Comparison of ENCODE assay signal across 7 cellular contexts in genomic region chr10:87742992-87743610, GRCh38.
DNase-seq lines count a peak whose midpoint lies in the region; ATAC-seq and TF ChIP-seq lines count a peak whose summit lies in the region.
"Not testable (repeated sequence)": the region's sequence is repeated elsewhere in the genome, so short reads cannot be mapped to it uniquely, and the experiment has no call there.

No MANE protein-coding gene starts in this region.

- H3K9me3 Mint-ChIP-seq in activated CD4-positive, alpha-beta T cell treated with anti-CD3 and anti-CD28 coated beads, Interleukin-2, amount 10 ng/mL, durations not matched to agents 24 days and 14 days, result not testable (repeated sequence)

- ATAC-seq in left lung, result peak; percentile 48

- not testable (repeated sequence) for H4K91ac ChIP-seq in trophoblast cell (ENCODE audit: low read depth, low read length)

- not testable (repeated sequence) for H2AFZ ChIP-seq in trophoblast cell (ENCODE audit: insufficient read depth, low read length, poor library complexity)

- not testable (repeated sequence) for H3K4me3 Mint-ChIP-seq in activated CD4-positive, alpha-beta T cell treated with anti-CD3 and anti-CD28 coated beads, Interleukin-2, amount 10 ng/mL, durations not matched to agents 24 days and 14 days

- not testable (repeated sequence) for H4K12ac ChIP-seq in trophoblast cell (ENCODE audit: low read depth, low read length)

- whole genome bisulfite sequencing in trophoblast cell (ENCODE audit: extremely low coverage, insufficient coverage, insufficient read length), result no CpG with 5 or more reads among the region's 18 CpGs

- H3K23ac ChIP-seq in trophoblast cell (ENCODE audit: low read length), result not testable (repeated sequence)

- H3K9ac ChIP-seq in trophoblast cell (ENCODE audit: low read length), result not testable (repeated sequence)

- not testable (repeated sequence) for H3K18ac ChIP-seq in trophoblast cell (ENCODE audit: low read length)

- not testable (repeated sequence) for H3K79me1 ChIP-seq in trophoblast cell (ENCODE audit: low read length)

- H3K36me3 ChIP-seq in left lung, result peaks cover 0 to 51% of the 10 kb centered on the region in 2 donors
- H3K36me3 ChIP-seq in trophoblast cell (ENCODE audit: control insufficient read depth in 1 of 2, insufficient read depth in 2 of 2, low read length in 2 of 2), result not testable (repeated sequence)

- not testable (repeated sequence) for H3K4me2 ChIP-seq in trophoblast cell (ENCODE audit: low read length)

- H4K8ac ChIP-seq in trophoblast cell (ENCODE audit: low read depth, low read length), result not testable (repeated sequence)

- not testable (repeated sequence) for H3K27me3 ChIP-seq in left lung; trophoblast cell (ENCODE audit: insufficient read depth, low read length)

- H3K27ac Mint-ChIP-seq in activated CD4-positive, alpha-beta T cell treated with anti-CD3 and anti-CD28 coated beads, Interleukin-2, amount 10 ng/mL, durations not matched to agents 24 days and 14 days, result not testable (repeated sequence)

- DNase-seq in DMS53 (lab: John Stamatoyannopoulos, UW), result peak; percentile 9
- DNase-seq in KBM-7, result peak; percentile 25
- DNase-seq in NOMO-1 treated with dmso at 0.1 percent for 144 hours (lab: John Stamatoyannopoulos, UW; ENCODE audit: unreplicated experiment), result peak; percentile 3
- DNase-seq in activated CD4-positive, alpha-beta T cell treated with anti-CD3 and anti-CD28 coated beads, Interleukin-2, amount 10 ng/mL, durations not matched to agents 24 days and 14 days, result peak; percentile 43
- peak; percentile 24 for DNase-seq in fibroblast of gingiva (ENCODE audit: low read depth)
- peak; percentile 72 to 78 for DNase-seq in left lung
- DNase-seq in trophoblast cell, result peak; percentile 21 to 64

- not testable (repeated sequence) for H2BK12ac ChIP-seq in trophoblast cell (ENCODE audit: low read length)

- H3K14ac ChIP-seq in trophoblast cell (ENCODE audit: low read length), result not testable (repeated sequence)

- in situ Hi-C loops in KBM-7 (cut with MboI; ENCODE audit: low pct_unique_long_range_greater_than_20kb, low sequenced_read_pairs), result not testable (repeated sequence)

- not testable (repeated sequence) for H2BK120ac ChIP-seq in trophoblast cell (ENCODE audit: insufficient read depth, low read length, poor library complexity)

- H3K27ac ChIP-seq in left lung, result peak overlapping the region in 1 of 2 donors; percentile 24
- not testable (repeated sequence) for H3K27ac ChIP-seq in trophoblast cell (ENCODE audit: low read depth, low read length)

- not testable (repeated sequence) for H2AK5ac ChIP-seq in trophoblast cell (ENCODE audit: low read length)

- H3K36me3 Mint-ChIP-seq in activated CD4-positive, alpha-beta T cell treated with anti-CD3 and anti-CD28 coated beads, Interleukin-2, amount 10 ng/mL, durations not matched to agents 24 days and 14 days (ENCODE audit: low read depth), result not testable (repeated sequence)

- H3K79me2 ChIP-seq in trophoblast cell (ENCODE audit: control insufficient read depth, insufficient read depth, low read length, poor library complexity), result not testable (repeated sequence)

- H2BK5ac ChIP-seq in trophoblast cell (ENCODE audit: low read depth, low read length, poor library complexity), result not testable (repeated sequence)

- not testable (repeated sequence) for H3K4me1 Mint-ChIP-seq in activated CD4-positive, alpha-beta T cell treated with anti-CD3 and anti-CD28 coated beads, Interleukin-2, amount 10 ng/mL, durations not matched to agents 24 days and 14 days

- intact Hi-C loops in activated CD4-positive, alpha-beta T cell treated with anti-CD3 and anti-CD28 coated beads, Interleukin-2, amount 10 ng/mL, durations not matched to agents 24 days and 14 days (cut with micrococcal nuclease); left lung (cut with DNase I): not testable (repeated sequence)

- H3K27me3 Mint-ChIP-seq in activated CD4-positive, alpha-beta T cell treated with anti-CD3 and anti-CD28 coated beads, Interleukin-2, amount 10 ng/mL, durations not matched to agents 24 days and 14 days, result not testable (repeated sequence)

- H3K4me3 ChIP-seq in left lung; trophoblast cell (ENCODE audit: low read depth, low read length): not testable (repeated sequence)

- not testable (repeated sequence) for H3K9me3 ChIP-seq in left lung; trophoblast cell (ENCODE audit: insufficient read depth, low read depth, low read length)

- TF ChIP-seq CTCF in left lung (IDR thresholded peaks at IDR 0.05), result not testable (repeated sequence)

- not testable (repeated sequence) for H3K4ac ChIP-seq in trophoblast cell (ENCODE audit: low read depth, low read length)

- H3K4me1 ChIP-seq in left lung, result peaks cover 0 to 20% of the 10 kb centered on the region in 2 donors
- H3K4me1 ChIP-seq in trophoblast cell (ENCODE audit: control insufficient read depth in 1 of 2, insufficient read depth in 2 of 2, low read length in 2 of 2), result not testable (repeated sequence)

Comparison
In these comparisons a context has a peak if more than half of its experiments do, and no peak if none do; other contexts are left out.
1. DNase-seq: peak in every context shown above with its lines; median percentile 75 in left lung; 43 in activated CD4-positive, alpha-beta T cell treated with anti-CD3 and anti-CD28 coated beads, Interleukin-2, amount 10 ng/mL, durations not matched to agents 24 days and 14 days; 42 in trophoblast cell; 25 in KBM-7; 24 in fibroblast of gingiva; 9 in DMS53; 3 in NOMO-1 treated with dmso at 0.1 percent for 144 hours.